In genomic region chr6:13813621-13814175, GRCh38 we compare ENCODE assay signal across 8 cellular contexts. TPM values are rescaled to one million over a fixed set of nuclear protein-coding genes. Genes with fewer than 3 reads are reported as not detected.
DNase-seq lines count a peak whose midpoint lies in the region; ATAC-seq and TF ChIP-seq lines count a peak whose summit lies in the region.

No MANE protein-coding gene starts in this region.

- H3K36me3 ChIP-seq in KOPT-K1 (ENCODE audit: insufficient read depth, low read length) (peaks cover 8% of the 10 kb centered on the region; the same call in 1 of the 2 replicates), RWPE2 (ENCODE audit: low read depth) (0 out of 2 replicates have a peak, but pooled peaks cover 5% of the 10 kb centered on the region), mammary epithelial cell (ENCODE audit: insufficient read depth, low read length) (no peaks in the 10 kb centered on the region), iPS-20b (ENCODE audit: insufficient read depth, low read depth, low read length) (peaks cover 6% of the 10 kb centered on the region; the same call in 1 of the 2 replicates)

- peak overlapping the region; percentile 94 for H2AFZ ChIP-seq in mammary epithelial cell (ENCODE audit: low read depth, low read length)

- in situ Hi-C loops in mammary epithelial cell (cut with MboI; ENCODE audit: low sequenced_read_pairs in 2 of 2): no loop called here

- intact Hi-C loops in mammary epithelial cell (cut with micrococcal nuclease): loop anchor here (5.0 kb wide), 1 partner anchor 101 kb away; the partner anchor contains the start of gene RANBP9

- DNase-seq in activated T-cell treated with anti-CD3 and anti-CD28 coated beads for 4 hours (peak; percentile 24), GOT3 (lab: John Stamatoyannopoulos, UW) (peak; percentile 40), RWPE2 (ENCODE audit: low spot score) (peak; percentile 70), mammary epithelial cell (peak; percentile 47), skeletal muscle cell (ENCODE audit: low read depth) (peak; percentile 38)
- DNase-seq in activated T-cell treated with anti-CD3 and anti-CD28 coated beads, Interleukin-2, amount 50 U/mL, for 48 hours: no peak

- H3K9me3 ChIP-seq in KOPT-K1 (ENCODE audit: insufficient read depth, low read length, poor library complexity, severe bottlenecking): no peaks in the 10 kb centered on the region
- H3K9me3 ChIP-seq in RWPE2 (ENCODE audit: severe bottlenecking): no peaks in the 10 kb centered on the region
- no peaks in the 10 kb centered on the region for H3K9me3 ChIP-seq in mammary epithelial cell (replicated peaks; ENCODE audit: insufficient read depth, low read length)
- H3K9me3 ChIP-seq in iPS-20b (ENCODE audit: insufficient read depth, low read depth, low read length): no peaks in the 10 kb centered on the region

- dilution Hi-C loops in mammary epithelial cell (cut with HindIII; ENCODE audit: low sequenced_read_pairs): no loop called here

- no TSS peak for BruUV-seq in mammary epithelial cell (replicated peaks; lab: Mats Ljungman, UMichigan)

- H3K79me2 ChIP-seq in mammary epithelial cell (ENCODE audit: insufficient read depth, low read length): peaks cover 45% of the 10 kb centered on the region

- H3K4me2 ChIP-seq in mammary epithelial cell (ENCODE audit: insufficient read depth, low read depth, low read length): peak overlapping the region; percentile 82

- 0% methylated on average over 7 of the region's 56 CpGs for WGBS in mammary epithelial cell (ENCODE audit: low coverage, missing lambda C conversion rate)

- no peaks in the 10 kb centered on the region for H3K27me3 ChIP-seq in RWPE2 (ENCODE audit: insufficient read depth, poor library complexity, severe bottlenecking)
- no peaks in the 10 kb centered on the region for H3K27me3 ChIP-seq in mammary epithelial cell (ENCODE audit: insufficient read depth, low read length)
- no peaks in the 10 kb centered on the region for H3K27me3 ChIP-seq in iPS-20b (ENCODE audit: insufficient read depth, low read length)

- CTCF ChIA-PET in mammary epithelial cell (lab: Charles Lee; ENCODE audit: low non-redundant PET): interaction anchor here (0.8 kb wide), 1 partner anchor 104 kb away, joined by 4 read pairs; no protein-coding TSS in a partner anchor

- H3K9ac ChIP-seq in mammary epithelial cell (ENCODE audit: insufficient read depth, low read length): peak overlapping the region; percentile 78
- H3K9ac ChIP-seq in iPS-20b (ENCODE audit: low read depth, low read length): peak overlapping the region; percentile 83; the same call in 1 of the 2 replicates

- no peaks in the 10 kb centered on the region for H4K20me1 ChIP-seq in mammary epithelial cell (ENCODE audit: insufficient read depth, low read length)

- TF ChIP-seq CTCF in RWPE2 (IDR thresholded peaks at IDR 0.05; ENCODE audit: poor library complexity, severe bottlenecking) (no peak), mammary epithelial cell (conservative IDR thresholded peaks at IDR 0.05 in 1 of 2, IDR thresholded peaks at IDR 0.05 in 1 of 2; ENCODE audit: extremely low read depth in 1 of 2, insufficient read depth in 1 of 2, low read depth in 1 of 2, low read length in 2 of 2) (no peak)

- peak; percentile 62 for ATAC-seq in RWPE2 (ENCODE audit: low read depth)

- H3K4me1 ChIP-seq in RWPE2 (ENCODE audit: insufficient read depth, poor library complexity, severe bottlenecking) (peaks cover 10% of the 10 kb centered on the region), mammary epithelial cell (ENCODE audit: insufficient read depth, low read length) (peaks cover 15% of the 10 kb centered on the region), iPS-20b (ENCODE audit: insufficient read depth, low read length) (peaks cover 8% of the 10 kb centered on the region)

- H3K27ac ChIP-seq in KOPT-K1 (ENCODE audit: low read depth, low read length, poor library complexity, severe bottlenecking): peak overlapping the region; percentile 79
- H3K27ac ChIP-seq in RWPE2 (ENCODE audit: poor library complexity, severe bottlenecking): peak overlapping the region; percentile 71
- H3K27ac ChIP-seq in mammary epithelial cell (ENCODE audit: insufficient read depth, low read depth, low read length): peak overlapping the region; percentile 66
- H3K27ac ChIP-seq in iPS-20b (ENCODE audit: low read length): peak overlapping the region; percentile 81

- H3K4me3 ChIP-seq in RWPE2 (ENCODE audit: severe bottlenecking) (peak overlapping the region; percentile 72), mammary epithelial cell (replicated peaks in 1 of 3; ENCODE audit: insufficient read depth in 1 of 3, low read depth in 2 of 3, low read length in 3 of 3) (peak overlapping the region; percentile 71 to 88 (median 81)), iPS-20b (ENCODE audit: low read length) (peak overlapping the region; percentile 84), skeletal muscle cell (ENCODE audit: low read depth, low read length) (peak overlapping the region; percentile 84)

RNA-seq across cellular contexts. Expression of gene MCUR1, which starts 0.7 kb away (rescaled TPM):
- 10 to 100 TPM; 12.0 to 28.0 TPM for total RNA-seq in mammary epithelial cell
- polyA plus RNA-seq in mammary epithelial cell: 10.7 TPM
- 8.8 TPM for polyA minus RNA-seq in mammary epithelial cell

Comparison
In these comparisons a context has a peak if more than half of its experiments do, and no peak if none do; other contexts are left out.
1. DNase-seq: peak in activated T-cell treated with anti-CD3 and anti-CD28 coated beads for 4 hours (single experiment), GOT3 (single experiment), RWPE2 (single experiment), mammary epithelial cell (single experiment) and skeletal muscle cell (single experiment); none in activated T-cell treated with anti-CD3 and anti-CD28 coated beads, Interleukin-2, amount 50 U/mL, for 48 hours (0 of 2).
2. Peak in every context shown above with its lines, with median percentiles within 50 percentile points of each other: H3K27ac ChIP-seq and H3K4me3 ChIP-seq.